In the genomic region with DNA sequence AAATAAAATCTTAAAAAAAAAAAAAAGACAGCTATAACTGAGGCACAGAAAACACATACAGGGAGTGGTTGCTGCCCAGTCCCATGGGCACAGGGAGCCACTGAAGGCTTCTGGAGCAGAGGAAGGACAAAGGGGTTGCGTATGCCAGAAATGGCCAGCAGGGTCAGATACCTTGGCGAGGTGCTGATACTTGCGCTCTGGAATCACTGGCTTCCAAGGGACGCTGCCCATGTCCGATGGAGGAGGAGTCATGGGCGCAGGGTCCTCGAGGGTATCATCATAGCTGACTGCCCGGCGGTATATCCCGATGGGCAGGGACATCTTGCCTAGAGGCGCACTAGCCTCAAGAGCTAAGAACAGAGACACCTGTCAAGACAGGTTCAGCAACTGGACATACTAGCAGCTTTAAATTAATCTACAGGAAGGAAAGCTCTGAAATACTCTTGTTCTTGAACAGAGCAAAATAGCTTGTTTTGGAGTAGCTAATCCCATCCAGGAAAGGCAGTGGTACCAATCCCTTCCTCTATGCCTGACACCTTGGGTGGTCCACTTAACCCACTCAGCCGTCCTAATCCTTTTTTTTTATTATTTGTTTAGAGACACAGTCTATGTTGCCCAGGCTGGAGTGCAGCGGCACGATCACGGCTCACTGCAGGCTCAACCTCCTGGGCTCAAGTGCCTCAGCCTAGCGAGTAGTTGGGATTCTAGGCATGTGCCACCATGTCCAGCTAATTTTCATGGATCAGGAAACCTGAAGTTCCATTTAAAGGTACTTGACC, we compare ENCODE assay signal across 21 cellular contexts. TPM values are rescaled to one million over a fixed set of nuclear protein-coding genes. Genes with fewer than 3 reads are reported as not detected.
DNase-seq lines count a peak whose midpoint lies in the region; ATAC-seq, FAIRE-seq and TF ChIP-seq lines count a peak whose summit lies in the region.
"Had no signal": no experiment of that assay in that cellular context is flagged by ENCODE, and none has a peak within 500 bp of the region (broad histone marks: within the 10 kb centered on the region; RNA-seq: fewer than 3 reads in every experiment).

No MANE protein-coding gene starts in this region.

- CTCF ChIA-PET in HCT116 (lab: Charles Lee) = no interaction called here
- CTCF ChIA-PET in HepG2 (lab: Yijun Ruan, JAX; ENCODE audit: low intra/inter-chr PET ratio, low total read pairs) = no interaction called here

- intact Hi-C loops in HCT116 (cut with micrococcal nuclease) (no loop called here), HepG2 (cut with micrococcal nuclease; ENCODE audit: unreplicated experiment) (no loop called here)

- FAIRE-seq in HepG2 (lab: Jason Lieb, UNC) = no peak
- FAIRE-seq: astrocyte, H54 had no signal

- no TSS peak for BruUV-seq in HCT116 (replicated peaks; lab: Mats Ljungman, UMichigan)
- no TSS peak for BruUV-seq in HepG2 (replicated peaks; lab: Mats Ljungman, UMichigan)

- H3K9ac ChIP-seq in DND-41 (ENCODE audit: low read depth, low read length) (no peak overlapping the region), HCT116 (ENCODE audit: low read length) (no peak overlapping the region), HepG2 (ENCODE audit: insufficient read depth, low read depth, low read length) (no peak overlapping the region)

- TF ChIP-seq CTCF in DND-41 (IDR thresholded peaks at IDR 0.05; ENCODE audit: borderline replicate concordance, extremely low read depth, low read length, poor library complexity, severe bottlenecking) (peak; percentile 11), HCT116 (IDR thresholded peaks at IDR 0.05 in 2 of 3, conservative IDR thresholded peaks at IDR 0.05 in 1 of 3; ENCODE audit: borderline replicate concordance in 1 of 3, insufficient read depth in 1 of 3, low read depth in 2 of 3, low read length in 2 of 3) (peak in 2 of 3 experiments; percentile 22 to 27; a peak in 3 of 6 replicates), HepG2 (CRISPR knock-in tag; IDR thresholded peaks at IDR 0.05) (no peak)

- H3K79me2 ChIP-seq in DND-41 (ENCODE audit: insufficient read depth, low read length) (peaks cover 82% of the 10 kb centered on the region), HCT116 (ENCODE audit: insufficient read depth, low read length) (peaks cover 80% of the 10 kb centered on the region), HepG2 (ENCODE audit: insufficient read depth, low read length) (peaks cover 55% of the 10 kb centered on the region)

- H3K4me1 ChIP-seq in DND-41 (ENCODE audit: insufficient read depth, low read length) (peaks cover 13% of the 10 kb centered on the region), HCT116 (ENCODE audit: control insufficient read depth in 1 of 2, insufficient read depth in 2 of 2, low read length in 2 of 2) (peaks cover 0 to 4% of the 10 kb centered on the region in 2 experiments; a peak in 2 of 4 replicates), SJSA1 (replicated peaks) (peaks cover 11% of the 10 kb centered on the region), HepG2 (ENCODE audit: insufficient read depth, low read length) (peaks cover 21% of the 10 kb centered on the region)

- POLR2A ChIA-PET in HCT116 (lab: Charles Lee) (no interaction called here), HepG2 (lab: Yijun Ruan, JAX) (no interaction called here)

- H3K27ac ChIP-seq in DND-41 (ENCODE audit: low read length) = no peak overlapping the region
- no peak overlapping the region for H3K27ac ChIP-seq in HCT116 (ENCODE audit: low read depth, low read length)
- no peak overlapping the region for H3K27ac ChIP-seq in SJSA1
- no peak overlapping the region for H3K27ac ChIP-seq in HepG2 (ENCODE audit: extremely low read length, insufficient read depth, low read length)
- H3K27ac ChIP-seq: gastroesophageal sphincter had no signal

- in situ Hi-C loops in HepG2 (cut with HindIII; ENCODE audit: extremely low pct_ligation_motif_present, low pct_unique_long_range_greater_than_20kb) = no loop called here

- DNase-seq in DND-41 (no peak), HCT116 (ENCODE audit: low read depth, low spot score) (no peak), SJSA1 (ENCODE audit: low read depth in 1 of 2, low spot score in 2 of 2) (peak; percentile 37 to 60), HepG2 (ENCODE audit: low spot score) (no peak), ureter (ENCODE audit: low spot score) (no peak), NCI-H128 (lab: John Stamatoyannopoulos, UW; ENCODE audit: unreplicated experiment) (no peak), inferior parietal cortex (ENCODE audit: extremely low spot score) (no peak)
- DNase-seq: activated CD8-positive, alpha-beta memory T cell treated with anti-CD3 and anti-CD28 coated beads for 24 hours; activated T-cell treated with anti-CD3 and anti-CD28 coated beads, Interleukin-2, amount 50 U/mL, for 72 hours; CD4-positive, CD25-positive, alpha-beta regulatory T cell; DMS 273 treated with DMSO at 0.1 percent for 48 hours; effector CD4-positive, alpha-beta T cell; mesenchymal stem cell; naive B cell; NCI-H1694; NCI-H2227 treated with DMSO at 0.1 percent for 48 hours; right cardiac atrium; SW 1271 had no signal

- H2AFZ ChIP-seq in DND-41 (ENCODE audit: low read depth, low read length) = no peak overlapping the region
- no peak overlapping the region for H2AFZ ChIP-seq in HCT116 (ENCODE audit: low read depth, low read length, poor library complexity, severe bottlenecking)
- H2AFZ ChIP-seq in HepG2 (ENCODE audit: low read length) = no peak overlapping the region

- TF ChIP-seq RAD21 in HCT116 (IDR thresholded peaks at IDR 0.05; ENCODE audit: low read depth) (no peak), HepG2 (CRISPR knock-in tag; IDR thresholded peaks at IDR 0.05) (no peak)

- H3K4me3 ChIP-seq in DND-41 (ENCODE audit: low read depth in 1 of 2, low read length in 2 of 2) = no peak overlapping the region
- H3K4me3 ChIP-seq in HCT116 (replicated peaks in 1 of 2; ENCODE audit: low read depth in 1 of 2, low read length in 2 of 2) = no peak overlapping the region
- H3K4me3 ChIP-seq in SJSA1 = no peak overlapping the region
- H3K4me3 ChIP-seq in HepG2 (replicated peaks in 1 of 3; ENCODE audit: insufficient read depth in 1 of 3, low read depth in 2 of 3, low read length in 3 of 3) = no peak overlapping the region
- H3K4me3 ChIP-seq: gastroesophageal sphincter had no signal

- H3K9me3 ChIP-seq in DND-41 (ENCODE audit: insufficient read depth, low read length, severe bottlenecking) (no peaks in the 10 kb centered on the region), HCT116 (ENCODE audit: control insufficient read depth in 1 of 2, insufficient read depth in 1 of 2, low read depth in 1 of 2, low read length in 2 of 2) (no peaks in the 10 kb centered on the region), SJSA1 (replicated peaks) (no peaks in the 10 kb centered on the region), HepG2 (ENCODE audit: low read length) (no peaks in the 10 kb centered on the region)
- H3K9me3 ChIP-seq: gastroesophageal sphincter had no signal

- ATAC-seq in DND-41 (ENCODE audit: insufficient read depth, low read depth) (no peak), HCT116 (peak; percentile 76), HepG2 (peak; percentile 65)
- ATAC-seq: activated T-cell treated with anti-CD3 and anti-CD28 coated beads, Interleukin-2, amount 50 U/mL, for 72 hours; gastroesophageal sphincter; right cardiac atrium had no signal

- RAD21 ChIA-PET in HCT116 (lab: Charles Lee; ENCODE audit: low non-redundant PET in 1 of 2, low total read pairs in 2 of 2, uncharacterized antibody in 2 of 2, unreplicated experiment in 2 of 2) = no interaction called here

- TF ChIP-seq POLR2A in HCT116 (IDR thresholded peaks at IDR 0.05; ENCODE audit: borderline replicate concordance, extremely low read depth, insufficient read depth, insufficient read length) = no peak
- TF ChIP-seq POLR2A in HepG2 (IDR thresholded peaks at IDR 0.05; ENCODE audit: insufficient read depth in 1 of 2, low read depth in 2 of 2, low read length in 2 of 2) = no peak

- WGBS in HepG2 (ENCODE audit: low lambda C conversion rate) = 95% methylated on average over 16 of the region's 16 CpGs

- no peaks in the 10 kb centered on the region for H3K9me2 ChIP-seq in HCT116 (ENCODE audit: insufficient read depth)

- TF ChIP-seq EP300 in HepG2 (IDR thresholded peaks at IDR 0.05; ENCODE audit: low read depth in 2 of 2, low read length in 2 of 2) (no peak), HepG2 (CRISPR knock-in tag; IDR thresholded peaks at IDR 0.05; ENCODE audit: borderline replicate concordance) (no peak)

- peaks cover 45% of the 10 kb centered on the region for H4K20me1 ChIP-seq in DND-41 (ENCODE audit: insufficient read depth, low read length)
- 0 out of 2 replicates have a peak, but pooled peaks cover 5% of the 10 kb centered on the region for H4K20me1 ChIP-seq in HCT116 (ENCODE audit: insufficient read depth)
- H4K20me1 ChIP-seq in HepG2 (ENCODE audit: insufficient read depth, low read length) = peaks cover 18% of the 10 kb centered on the region

- H3K36me3 ChIP-seq in DND-41 (ENCODE audit: insufficient read depth, low read length) (peaks cover 77% of the 10 kb centered on the region), HCT116 (ENCODE audit: control insufficient read depth in 1 of 2, insufficient read depth in 2 of 2, low read length in 2 of 2) (peaks cover 24 to 43% of the 10 kb centered on the region in 2 experiments), SJSA1 (peaks cover 84% of the 10 kb centered on the region), HepG2 (replicated peaks in 1 of 2; ENCODE audit: control insufficient read depth in 1 of 2, insufficient read depth in 2 of 2, low read length in 2 of 2) (peaks cover 25 to 74% of the 10 kb centered on the region in 2 experiments)

- H3K27me3 ChIP-seq in DND-41 (ENCODE audit: insufficient read depth, low read length, poor library complexity) (no peaks in the 10 kb centered on the region), HCT116 (ENCODE audit: insufficient read depth, low read length) (no peaks in the 10 kb centered on the region), SJSA1 (replicated peaks) (no peaks in the 10 kb centered on the region), HepG2 (ENCODE audit: control insufficient read depth in 1 of 2, insufficient read depth in 2 of 2, low read length in 2 of 2) (no peaks in the 10 kb centered on the region)
- H3K27me3 ChIP-seq: gastroesophageal sphincter had no signal

- H3K4me2 ChIP-seq in DND-41 (ENCODE audit: insufficient read depth, low read length) = no peak overlapping the region
- H3K4me2 ChIP-seq in HCT116 (ENCODE audit: low read length) = no peak overlapping the region
- no peak overlapping the region for H3K4me2 ChIP-seq in HepG2 (ENCODE audit: low read depth, low read length)

RNA-seq across cellular contexts. Expression of gene KIAA1191, which starts 6.0 kb away (rescaled TPM):
- total RNA-seq in HCT116 (2021; ENCODE audit: unreplicated experiment) (99.0 TPM), HepG2 (2016; rRNA removed; fragmentation: Illumina TruSeq; extraction: Trizol) (63.6 and 81.6 TPM in 2 replicates), ureter (115 TPM)
- polyA plus RNA-seq in HCT116 (2012) = 75.5 and 78.2 TPM in 2 replicates
- total RNA-seq in SJSA1 (2014; rRNA removed; shearing (Covaris generic)) = 68.3 and 107 TPM in 2 replicates
- 31.6 and 37.8 TPM in 2 replicates for total RNA-seq in HepG2 (2016; cell fraction: cytosol; rRNA removed; fragmentation: Illumina TruSeq; extraction: Trizol; ENCODE audit: low read depth)
- 65.9 and 72.9 TPM in 2 replicates for total RNA-seq in HepG2 (2016; cell fraction: insoluble cytoplasmic fraction; rRNA removed; fragmentation: Illumina TruSeq; extraction: Trizol)
- total RNA-seq in HepG2 (2016; cell fraction: membrane; rRNA removed; fragmentation: Illumina TruSeq; extraction: Trizol) = 115 and 123 TPM in 2 replicates
- total RNA-seq in HepG2 (2016; cell fraction: nucleus; rRNA removed; fragmentation: Illumina TruSeq; extraction: Trizol) = 36.2 and 40.9 TPM in 2 replicates
- polyA plus RNA-seq in HepG2 (2011; rRNA removed) = 103 and 115 TPM in 2 replicates
- polyA plus RNA-seq in HepG2 (2011; cell fraction: cytosol; rRNA removed) = 101 and 112 TPM in 2 replicates
- polyA plus RNA-seq in HepG2 (2011; cell fraction: nucleus; rRNA removed) = 49.0 and 59.8 TPM in 2 replicates
- 74.1 and 79.3 TPM in 2 replicates for polyA plus RNA-seq in HepG2 (2012)
- 37.9 and 44.6 TPM in 2 replicates for polyA plus RNA-seq in HepG2 (2016; cell fraction: cytosol; fragmentation: Illumina TruSeq; extraction: Trizol; ENCODE audit: low read depth)
- polyA plus RNA-seq in HepG2 (2016; cell fraction: insoluble cytoplasmic fraction; fragmentation: Illumina TruSeq; extraction: Trizol; ENCODE audit: low read depth) = 95.8 and 106 TPM in 2 replicates
- 126 and 130 TPM in 2 replicates for polyA plus RNA-seq in HepG2 (2016; cell fraction: membrane; fragmentation: Illumina TruSeq; extraction: Trizol; ENCODE audit: low read depth)
- 74.2 and 82.1 TPM in 2 replicates for polyA plus RNA-seq in HepG2 (2016; cell fraction: nucleus; fragmentation: Illumina TruSeq; extraction: Trizol; ENCODE audit: insufficient read depth, low read depth)
- polyA minus RNA-seq in HepG2 (2011; rRNA and poly(A)+ RNA removed; ENCODE audit: low replicate concordance) = 90.9 and 162 TPM in 2 replicates
- 54.6 and 59.7 TPM in 2 replicates for polyA minus RNA-seq in HepG2 (2011; cell fraction: cytosol; rRNA and poly(A)+ RNA removed)
- 37.3 and 54.8 TPM in 2 replicates for polyA minus RNA-seq in HepG2 (2011; cell fraction: nucleus; rRNA and poly(A)+ RNA removed)

RNA-seq across cellular contexts. Expression of gene ARL10, which starts 9.7 kb away (rescaled TPM):
- 0.05 TPM for total RNA-seq in HCT116 (2021; ENCODE audit: unreplicated experiment)
- polyA plus RNA-seq in HCT116 (2012) = 0.01 TPM in 2 replicates
- total RNA-seq in SJSA1 (2014; rRNA removed; shearing (Covaris generic)) = 2.4 and 2.5 TPM in 2 replicates
- total RNA-seq in HepG2 (2016; rRNA removed; fragmentation: Illumina TruSeq; extraction: Trizol) = 0.01 and 0.18 TPM in 2 replicates
- total RNA-seq in HepG2 (2016; cell fraction: cytosol; rRNA removed; fragmentation: Illumina TruSeq; extraction: Trizol; ENCODE audit: low read depth) = 1.1 TPM in 1 of 2 replicates, not detected in the other
- 0.45 TPM in 1 of 2 replicates, not detected in the other for total RNA-seq in HepG2 (2016; cell fraction: insoluble cytoplasmic fraction; rRNA removed; fragmentation: Illumina TruSeq; extraction: Trizol)
- total RNA-seq in HepG2 (2016; cell fraction: membrane; rRNA removed; fragmentation: Illumina TruSeq; extraction: Trizol) = 0.93 and 0.96 TPM in 2 replicates
- total RNA-seq in HepG2 (2016; cell fraction: nucleus; rRNA removed; fragmentation: Illumina TruSeq; extraction: Trizol) = 0.53 TPM in 1 of 2 replicates, not detected in the other
- 0.22 and 0.50 TPM in 2 replicates for polyA plus RNA-seq in HepG2 (2011; rRNA removed)
- under 0.01 and 0.01 TPM in 2 replicates for polyA plus RNA-seq in HepG2 (2011; cell fraction: cytosol; rRNA removed)
- 0.02 and 0.03 TPM in 2 replicates for polyA plus RNA-seq in HepG2 (2011; cell fraction: nucleus; rRNA removed)
- 0.05 and 0.07 TPM in 2 replicates for polyA plus RNA-seq in HepG2 (2012)
- 0.51 and 1.6 TPM in 2 replicates for polyA plus RNA-seq in HepG2 (2016; cell fraction: cytosol; fragmentation: Illumina TruSeq; extraction: Trizol; ENCODE audit: low read depth)
- not detected in 2 replicates for polyA plus RNA-seq in HepG2 (2016; cell fraction: insoluble cytoplasmic fraction; fragmentation: Illumina TruSeq; extraction: Trizol; ENCODE audit: low read depth)
- 1.5 TPM in 1 of 2 replicates, not detected in the other for polyA plus RNA-seq in HepG2 (2016; cell fraction: membrane; fragmentation: Illumina TruSeq; extraction: Trizol; ENCODE audit: low read depth)
- polyA plus RNA-seq in HepG2 (2016; cell fraction: nucleus; fragmentation: Illumina TruSeq; extraction: Trizol; ENCODE audit: insufficient read depth, low read depth) = 0.05 TPM in 1 of 2 replicates, not detected in the other
- 0.02 and 0.22 TPM in 2 replicates for polyA minus RNA-seq in HepG2 (2011; rRNA and poly(A)+ RNA removed; ENCODE audit: low replicate concordance)
- polyA minus RNA-seq in HepG2 (2011; cell fraction: cytosol; rRNA and poly(A)+ RNA removed) = 0.79 TPM in 1 of 2 replicates, not detected in the other
- polyA minus RNA-seq in HepG2 (2011; cell fraction: nucleus; rRNA and poly(A)+ RNA removed) = under 0.01 TPM in 2 replicates
- total RNA-seq in ureter = 9.3 TPM

RNA-seq across cellular contexts. Expression of gene NOP16, which starts 32.8 kb away (rescaled TPM):
- total RNA-seq in HCT116 (2021; ENCODE audit: unreplicated experiment) = 67.1 TPM
- 53.0 and 55.4 TPM in 2 replicates for polyA plus RNA-seq in HCT116 (2012)
- total RNA-seq in SJSA1 (2014; rRNA removed; shearing (Covaris generic)) = 32.0 and 43.5 TPM in 2 replicates
- total RNA-seq in HepG2 (2016; rRNA removed; fragmentation: Illumina TruSeq; extraction: Trizol) = 48.4 and 58.4 TPM in 2 replicates
- 19.8 and 25.4 TPM in 2 replicates for total RNA-seq in HepG2 (2016; cell fraction: cytosol; rRNA removed; fragmentation: Illumina TruSeq; extraction: Trizol; ENCODE audit: low read depth)
- total RNA-seq in HepG2 (2016; cell fraction: insoluble cytoplasmic fraction; rRNA removed; fragmentation: Illumina TruSeq; extraction: Trizol) = 51.5 and 62.4 TPM in 2 replicates
- total RNA-seq in HepG2 (2016; cell fraction: membrane; rRNA removed; fragmentation: Illumina TruSeq; extraction: Trizol) = 31.1 and 36.0 TPM in 2 replicates
- total RNA-seq in HepG2 (2016; cell fraction: nucleus; rRNA removed; fragmentation: Illumina TruSeq; extraction: Trizol) = 38.3 and 50.4 TPM in 2 replicates
- polyA plus RNA-seq in HepG2 (2011; rRNA removed) = 43.3 and 45.9 TPM in 2 replicates
- 43.5 and 48.0 TPM in 2 replicates for polyA plus RNA-seq in HepG2 (2011; cell fraction: cytosol; rRNA removed)
- 49.8 and 55.0 TPM in 2 replicates for polyA plus RNA-seq in HepG2 (2011; cell fraction: nucleus; rRNA removed)
- 36.0 and 45.5 TPM in 2 replicates for polyA plus RNA-seq in HepG2 (2012)
- polyA plus RNA-seq in HepG2 (2016; cell fraction: cytosol; fragmentation: Illumina TruSeq; extraction: Trizol; ENCODE audit: low read depth) = 20.0 and 21.6 TPM in 2 replicates
- 99.0 and 104 TPM in 2 replicates for polyA plus RNA-seq in HepG2 (2016; cell fraction: insoluble cytoplasmic fraction; fragmentation: Illumina TruSeq; extraction: Trizol; ENCODE audit: low read depth)
- 29.9 and 32.3 TPM in 2 replicates for polyA plus RNA-seq in HepG2 (2016; cell fraction: membrane; fragmentation: Illumina TruSeq; extraction: Trizol; ENCODE audit: low read depth)
- 76.6 and 84.9 TPM in 2 replicates for polyA plus RNA-seq in HepG2 (2016; cell fraction: nucleus; fragmentation: Illumina TruSeq; extraction: Trizol; ENCODE audit: insufficient read depth, low read depth)
- polyA minus RNA-seq in HepG2 (2011; rRNA and poly(A)+ RNA removed; ENCODE audit: low replicate concordance) = 16.4 and 48.3 TPM in 2 replicates
- 10.2 and 15.5 TPM in 2 replicates for polyA minus RNA-seq in HepG2 (2011; cell fraction: cytosol; rRNA and poly(A)+ RNA removed)
- polyA minus RNA-seq in HepG2 (2011; cell fraction: nucleus; rRNA and poly(A)+ RNA removed) = 37.8 and 42.2 TPM in 2 replicates
- total RNA-seq in ureter = 26.6 TPM

RNA-seq across cellular contexts. Expression of gene HIGD2A, which starts 33.0 kb away (rescaled TPM):
- total RNA-seq in HCT116 (2021; ENCODE audit: unreplicated experiment) (130 TPM), HepG2 (2016; rRNA removed; fragmentation: Illumina TruSeq; extraction: Trizol) (89.2 and 95.7 TPM in 2 replicates), ureter (145 TPM)
- polyA plus RNA-seq in HCT116 (2012) = 142 and 187 TPM in 2 replicates
- total RNA-seq in SJSA1 (2014; rRNA removed; shearing (Covaris generic)) = 84.7 and 92.2 TPM in 2 replicates
- total RNA-seq in HepG2 (2016; cell fraction: cytosol; rRNA removed; fragmentation: Illumina TruSeq; extraction: Trizol; ENCODE audit: low read depth) = 64.5 and 65.6 TPM in 2 replicates
- 87.9 and 107 TPM in 2 replicates for total RNA-seq in HepG2 (2016; cell fraction: insoluble cytoplasmic fraction; rRNA removed; fragmentation: Illumina TruSeq; extraction: Trizol)
- total RNA-seq in HepG2 (2016; cell fraction: membrane; rRNA removed; fragmentation: Illumina TruSeq; extraction: Trizol) = 112 and 135 TPM in 2 replicates
- 38.9 and 40.5 TPM in 2 replicates for total RNA-seq in HepG2 (2016; cell fraction: nucleus; rRNA removed; fragmentation: Illumina TruSeq; extraction: Trizol)
- 146 TPM in 2 replicates for polyA plus RNA-seq in HepG2 (2011; rRNA removed)
- 171 and 302 TPM in 2 replicates for polyA plus RNA-seq in HepG2 (2011; cell fraction: cytosol; rRNA removed)
- 77.0 and 77.1 TPM in 2 replicates for polyA plus RNA-seq in HepG2 (2011; cell fraction: nucleus; rRNA removed)
- polyA plus RNA-seq in HepG2 (2012) = 133 and 141 TPM in 2 replicates
- polyA plus RNA-seq in HepG2 (2016; cell fraction: cytosol; fragmentation: Illumina TruSeq; extraction: Trizol; ENCODE audit: low read depth) = 151 and 159 TPM in 2 replicates
- 220 and 222 TPM in 2 replicates for polyA plus RNA-seq in HepG2 (2016; cell fraction: insoluble cytoplasmic fraction; fragmentation: Illumina TruSeq; extraction: Trizol; ENCODE audit: low read depth)
- polyA plus RNA-seq in HepG2 (2016; cell fraction: membrane; fragmentation: Illumina TruSeq; extraction: Trizol; ENCODE audit: low read depth) = 239 and 256 TPM in 2 replicates
- 118 and 123 TPM in 2 replicates for polyA plus RNA-seq in HepG2 (2016; cell fraction: nucleus; fragmentation: Illumina TruSeq; extraction: Trizol; ENCODE audit: insufficient read depth, low read depth)
- polyA minus RNA-seq in HepG2 (2011; rRNA and poly(A)+ RNA removed; ENCODE audit: low replicate concordance) = 148 and 164 TPM in 2 replicates
- 70.4 and 91.9 TPM in 2 replicates for polyA minus RNA-seq in HepG2 (2011; cell fraction: cytosol; rRNA and poly(A)+ RNA removed)
- 33.3 and 40.7 TPM in 2 replicates for polyA minus RNA-seq in HepG2 (2011; cell fraction: nucleus; rRNA and poly(A)+ RNA removed)

Comparison
In these comparisons a context has a peak if more than half of its experiments do, and no peak if none do; other contexts are left out.
1. DNase-seq: peak in SJSA1 (2 of 2); none in DND-41 (single experiment), HCT116 (single experiment), HepG2 (single experiment), ureter (single experiment), NCI-H128 (single experiment) and inferior parietal cortex (single experiment).